Comparison of ENCODE assay signal across 8 cellular contexts in the genomic region with DNA sequence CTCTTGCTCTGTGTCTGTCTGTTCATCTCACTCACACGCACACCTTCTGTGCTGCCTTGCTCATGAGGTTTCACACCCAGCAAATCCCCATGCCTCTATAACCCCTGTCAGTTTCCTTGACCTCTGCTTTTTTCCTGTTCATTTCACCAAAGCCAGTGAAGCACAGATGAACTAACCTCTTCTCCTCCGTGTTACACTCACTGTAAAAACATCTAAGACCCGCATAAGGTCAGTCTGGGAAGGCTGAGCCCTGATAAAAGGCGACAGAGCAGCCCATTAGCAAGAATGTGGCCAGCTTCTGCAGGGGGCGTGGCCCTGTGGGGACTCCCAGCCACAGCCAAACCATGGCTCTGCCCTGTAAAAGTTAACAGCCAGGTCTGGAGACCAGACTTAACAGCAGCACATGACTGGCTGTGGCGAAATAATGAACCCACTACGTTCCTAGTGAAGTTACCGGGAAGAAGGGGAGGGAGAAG. TPM values are rescaled to one million over a fixed set of nuclear protein-coding genes. Genes with fewer than 3 reads are reported as not detected.
DNase-seq lines count a peak whose midpoint lies in the region; ATAC-seq and TF ChIP-seq lines count a peak whose summit lies in the region.

No MANE protein-coding gene starts in this region.

- H3K27ac Mint-ChIP-seq in activated naive CD8-positive, alpha-beta T cell treated with anti-CD3 and anti-CD28 coated beads, Interleukin-2, amount 50 U/mL, for 24 hours: no peak overlapping the region
- H3K27ac Mint-ChIP-seq in activated naive CD8-positive, alpha-beta T cell treated with anti-CD3 and anti-CD28 coated beads for 36 hours: no peak overlapping the region

- 31% methylated on average over 7 of the region's 8 CpGs for WGBS in right lobe of liver (ENCODE audit: insufficient coverage, low coverage, low lambda C conversion rate, missing lambda C conversion rate)

- H3K4me1 Mint-ChIP-seq in activated naive CD8-positive, alpha-beta T cell treated with anti-CD3 and anti-CD28 coated beads, Interleukin-2, amount 50 U/mL, for 24 hours: peaks cover 37% of the 10 kb centered on the region
- peaks cover 16% of the 10 kb centered on the region for H3K4me1 Mint-ChIP-seq in activated naive CD8-positive, alpha-beta T cell treated with anti-CD3 and anti-CD28 coated beads for 36 hours

- no peak for DNase-seq in activated naive CD8-positive, alpha-beta T cell treated with anti-CD3 and anti-CD28 coated beads, Interleukin-2, amount 50 U/mL, for 24 hours
- no peak for DNase-seq in activated naive CD8-positive, alpha-beta T cell treated with anti-CD3 and anti-CD28 coated beads for 36 hours
- DNase-seq in coronary artery (ENCODE audit: low spot score) (no peak), right lobe of liver (no peak), uterus (peak in 1 of 2 donors; percentile 52), NCI-H2171 (lab: John Stamatoyannopoulos, UW) (no peak), DMS153 treated with DMSO at 0.1 percent for 48 hours (lab: John Stamatoyannopoulos, UW; ENCODE audit: unreplicated experiment) (no peak), NAMALWA (ENCODE audit: low spot score) (no peak)

- H3K9me3 Mint-ChIP-seq in activated naive CD8-positive, alpha-beta T cell treated with anti-CD3 and anti-CD28 coated beads, Interleukin-2, amount 50 U/mL, for 24 hours: no peaks in the 10 kb centered on the region
- H3K9me3 Mint-ChIP-seq in activated naive CD8-positive, alpha-beta T cell treated with anti-CD3 and anti-CD28 coated beads for 36 hours: no peaks in the 10 kb centered on the region

- no peaks in the 10 kb centered on the region for H3K27me3 ChIP-seq in right lobe of liver
- H3K27me3 ChIP-seq in uterus: no peaks in the 10 kb centered on the region

- intact Hi-C loops in right lobe of liver (cut with DNase I): no loop called here
- intact Hi-C loops in uterus (cut with DNase I; ENCODE audit: low total_unique reads): no loop called here

- TF ChIP-seq CTCF in coronary artery (IDR thresholded peaks at IDR 0.05) (no peak), right lobe of liver (IDR thresholded peaks at IDR 0.05) (no peak), uterus (IDR thresholded peaks at IDR 0.05) (no peak)

- H3K4me1 ChIP-seq in right lobe of liver: peaks cover 0 to 59% (median 30%) of the 10 kb centered on the region in 4 donors
- H3K4me1 ChIP-seq in uterus: peaks cover 19 to 35% of the 10 kb centered on the region in 2 donors

- H3K27me3 Mint-ChIP-seq in activated naive CD8-positive, alpha-beta T cell treated with anti-CD3 and anti-CD28 coated beads, Interleukin-2, amount 50 U/mL, for 24 hours: no peaks in the 10 kb centered on the region
- H3K27me3 Mint-ChIP-seq in activated naive CD8-positive, alpha-beta T cell treated with anti-CD3 and anti-CD28 coated beads for 36 hours: no peaks in the 10 kb centered on the region

- no peaks in the 10 kb centered on the region for H3K9me3 ChIP-seq in right lobe of liver
- no peaks in the 10 kb centered on the region for H3K9me3 ChIP-seq in uterus

- H3K27ac ChIP-seq in coronary artery (peak overlapping the region; percentile 87 to 97), right lobe of liver (peak overlapping the region; percentile 57 to 74 (median 65)), uterus (peak overlapping the region; percentile 80 to 86)

- ATAC-seq in activated naive CD8-positive, alpha-beta T cell treated with anti-CD3 and anti-CD28 coated beads, Interleukin-2, amount 50 U/mL, for 24 hours: peak; percentile 30
- ATAC-seq in right lobe of liver: peak; percentile 4 to 22 (median 15)

- H3K4me3 Mint-ChIP-seq in activated naive CD8-positive, alpha-beta T cell treated with anti-CD3 and anti-CD28 coated beads, Interleukin-2, amount 50 U/mL, for 24 hours: no peak overlapping the region
- no peak overlapping the region for H3K4me3 Mint-ChIP-seq in activated naive CD8-positive, alpha-beta T cell treated with anti-CD3 and anti-CD28 coated beads for 36 hours

- H3K4me3 ChIP-seq in coronary artery: peak overlapping the region; percentile 52
- H3K4me3 ChIP-seq in right lobe of liver: no peak overlapping the region
- no peak overlapping the region for H3K4me3 ChIP-seq in uterus

- no peaks in the 10 kb centered on the region for H3K36me3 ChIP-seq in right lobe of liver
- H3K36me3 ChIP-seq in uterus: no peaks in the 10 kb centered on the region

- TF ChIP-seq POLR2A in right lobe of liver (IDR thresholded peaks at IDR 0.05) (no peak), uterus (IDR thresholded peaks at IDR 0.05) (no peak)

- H3K36me3 Mint-ChIP-seq in activated naive CD8-positive, alpha-beta T cell treated with anti-CD3 and anti-CD28 coated beads, Interleukin-2, amount 50 U/mL, for 24 hours (ENCODE audit: low read depth): no peaks in the 10 kb centered on the region
- peaks cover 3% of the 10 kb centered on the region for H3K36me3 Mint-ChIP-seq in activated naive CD8-positive, alpha-beta T cell treated with anti-CD3 and anti-CD28 coated beads for 36 hours

RNA-seq across cellular contexts. Expression of a gene that starts 42.8 kb away (rescaled TPM):
- total RNA-seq in activated naive CD8-positive, alpha-beta T cell treated with anti-CD3 and anti-CD28 coated beads for 36 hours: under 1 TPM; 0.52 to 0.91 TPM
- total RNA-seq in right lobe of liver (1 to 10 TPM in 2 of 6 experiments, not detected in 4; 1.3 to 1.7 TPM), uterus (not detected)
